In the genomic region with DNA sequence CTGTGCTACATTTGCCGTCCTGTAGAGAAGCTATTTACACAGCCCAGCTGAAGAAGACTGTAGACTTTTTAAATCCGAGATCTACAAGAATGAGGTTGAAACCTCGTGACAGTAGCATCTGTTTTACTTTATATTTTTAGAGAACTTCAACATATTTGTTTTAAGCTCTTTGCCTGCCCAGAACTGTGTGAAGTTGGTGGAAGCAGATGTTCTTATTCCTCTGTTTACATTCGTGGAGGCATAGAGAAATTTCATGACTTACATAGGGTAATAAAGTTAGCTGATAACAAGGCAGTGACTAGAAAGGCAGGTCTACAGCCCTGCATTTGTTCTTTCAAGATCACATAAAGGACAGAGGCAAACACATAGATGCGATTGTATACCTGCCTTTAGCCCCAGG, we compare ENCODE assay signal across 19 cellular contexts. TPM values are rescaled to one million over a fixed set of nuclear protein-coding genes. Genes with fewer than 3 reads are reported as not detected.
DNase-seq lines count a peak whose midpoint lies in the region; ATAC-seq and TF ChIP-seq lines count a peak whose summit lies in the region.
"Had no signal": no experiment of that assay in that cellular context is flagged by ENCODE, and none has a peak within 500 bp of the region (broad histone marks: within the 10 kb centered on the region; RNA-seq: fewer than 3 reads in every experiment).

No MANE protein-coding gene starts in this region.

- peak overlapping the region; percentile 79 to 88 for H3K27ac ChIP-seq in right atrium auricular region
- H3K27ac ChIP-seq in colonic mucosa: peak overlapping the region; percentile 6
- H3K27ac ChIP-seq: KMS-11 had no signal

- ATAC-seq in Right ventricle myocardium superior (ENCODE audit: poor library complexity) (no peak), HG03342 (IDR thresholded peaks at IDR 0.05; ENCODE audit: unreplicated experiment) (no peak), GM21529 (IDR thresholded peaks at IDR 0.05; ENCODE audit: unreplicated experiment) (no peak), HG03196 (IDR thresholded peaks at IDR 0.05; ENCODE audit: unreplicated experiment) (no peak)
- ATAC-seq: activated naive CD4-positive, alpha-beta T cell treated with anti-CD3 and anti-CD28 coated beads, Interleukin-2, amount 50 U/mL, for 72 hours; left lobe of liver; naive thymus-derived CD4-positive, alpha-beta T cell; WTC11 had no signal

- H3K9me3 ChIP-seq in right atrium auricular region (no peaks in the 10 kb centered on the region), colonic mucosa (no peaks in the 10 kb centered on the region)

- H3K4me1 ChIP-seq in right atrium auricular region: peaks cover 0 to 31% of the 10 kb centered on the region in 2 donors
- peaks cover 6% of the 10 kb centered on the region for H3K4me1 ChIP-seq in colonic mucosa

- H3K27me3 ChIP-seq in right atrium auricular region (no peaks in the 10 kb centered on the region), colonic mucosa (no peaks in the 10 kb centered on the region)

- H3K4me3 ChIP-seq in right atrium auricular region (no peak overlapping the region), colonic mucosa (no peak overlapping the region)

- DNase-seq in right atrium auricular region (ENCODE audit: low spot score): no peak
- DNase-seq in Right ventricle myocardium superior: no peak
- DNase-seq in colonic mucosa: no peak
- DNase-seq in middle frontal gyrus (ENCODE audit: extremely low spot score, low spot score): peak; percentile 45
- DNase-seq in NCI-H2107 treated with DMSO at 0.1 percent for 48 hours (lab: John Stamatoyannopoulos, UW; ENCODE audit: unreplicated experiment): no peak
- DNase-seq: caudate nucleus; H7; naive thymus-derived CD4-positive, alpha-beta T cell; NCI-H1417; NCI-H510A treated with DMSO at 0.1 percent for 48 hours; PC-3; stimulated activated CD4-positive, alpha-beta T cell treated with anti-CD3 and anti-CD28 coated beads, Interleukin-4, amount 100 ng/mL, for 24 hours had no signal

- no peak for TF ChIP-seq CTCF in right atrium auricular region (IDR thresholded peaks at IDR 0.05)
- no peak for TF ChIP-seq CTCF in colonic mucosa (IDR thresholded peaks at IDR 0.05)

- intact Hi-C loops in Right ventricle myocardium superior (cut with DNase I): no loop called here
- intact Hi-C loops in colonic mucosa (cut with DNase I): loop anchor here (5.0 kb wide), 1 partner anchor 64 kb away; no protein-coding TSS in a partner anchor

- no peaks in the 10 kb centered on the region for H3K36me3 ChIP-seq in right atrium auricular region
- H3K36me3 ChIP-seq in colonic mucosa: no peaks in the 10 kb centered on the region

- no peak overlapping the region for H3K9ac ChIP-seq in colonic mucosa (ENCODE audit: low read depth in 2 of 2, low read length in 2 of 2)
- H3K9ac ChIP-seq: KMS-11 had no signal

RNA-seq across cellular contexts. Expression of gene MAP3K20, which starts 47.0 kb away (rescaled TPM):
- 100 to 1,000 TPM; 141 to 223 TPM for total RNA-seq in right atrium auricular region
- 402 TPM for total RNA-seq in Right ventricle myocardium superior
- total RNA-seq in colonic mucosa: 10 to 100 TPM; 22.6 to 38.9 TPM
